19 cellular contexts compared by ENCODE assay signal in genomic region chr18:5732318-5732717, GRCh38.
"Had no signal": no experiment of that assay in that cellular context is flagged by ENCODE, and none has a peak within 500 bp of the region (broad histone marks: within the 10 kb centered on the region; RNA-seq: fewer than 3 reads in every experiment).

No MANE protein-coding gene starts in this region.

- H3K27ac ChIP-seq: SJCRH30 had no signal

- H3K36me3 ChIP-seq: SJCRH30 had no signal

- H3K4me3 ChIP-seq: SJCRH30 had no signal

- DNase-seq: MM.1S, NCI-H1092 treated with DMSO at 0.1 percent for 48 hours, NCI-H1436, NCI-H187, NCI-H2029, NCI-H2081 treated with DMSO at 0.1 percent for 48 hours, NCI-H2171, NCI-H226, NCI-H446, NCI-H510A, NCI-H524 treated with DMSO at 0.1 percent for 48 hours, NCI-H69, NCI-H774, PC-3, SHP77 treated with DMSO at 0.1 percent for 48 hours, SJCRH30 had no signal

- H3K4me1 ChIP-seq: SJCRH30 had no signal

- H3K9me3 ChIP-seq: SJCRH30 had no signal

- ATAC-seq: Panc1, PC-3, Right ventricle myocardium inferior, SK-N-SH treated with all-trans-retinoic acid at 6 μM for 48 hours had no signal

- H3K27me3 ChIP-seq: SJCRH30 had no signal
